Comparison of ENCODE assay signal across 30 cellular contexts in genomic region chr14:67260965-67261364, GRCh38.
"Had no signal": no experiment of that assay in that cellular context is flagged by ENCODE, and none has a peak within 500 bp of the region (broad histone marks: within the 10 kb centered on the region; RNA-seq: fewer than 3 reads in every experiment).

No MANE protein-coding gene starts in this region.

- FAIRE-seq: endothelial cell of umbilical vein, islet of Langerhans had no signal

- H3K27me3 ChIP-seq: esophagus muscularis mucosa, foreskin keratinocyte, gastroesophageal sphincter, heart right ventricle, left lung, ovary, sigmoid colon, testis, tibial artery had no signal

- H3K4me3 ChIP-seq: coronary artery, esophagus muscularis mucosa, gastroesophageal sphincter, heart right ventricle, left lung, ovary, psoas muscle, sigmoid colon, testis, tibial artery had no signal

- H3K36me3 Mint-ChIP-seq: stimulated activated effector memory CD8-positive, alpha-beta T cell treated with anti-CD3 and anti-CD28 coated beads, Interleukin-12 subunit alpha, Interleukin-12 subunit beta, amount 100 ng/mL, for 72 hours had no signal

- H3K9me3 Mint-ChIP-seq: naive thymus-derived CD4-positive, alpha-beta T cell; nephron progenitor cell; stimulated activated effector memory CD8-positive, alpha-beta T cell treated with anti-CD3 and anti-CD28 coated beads, Interleukin-12 subunit alpha, Interleukin-12 subunit beta, amount 100 ng/mL, for 72 hours; type B pancreatic cell had no signal

- DNase-seq: dermis blood vessel endothelial cell; effector memory CD4-positive, alpha-beta T cell; foreskin keratinocyte; heart right ventricle; hippocampal formation; left cardiac atrium; left lung; mesenchymal stem cell; midbrain; naive thymus-derived CD4-positive, alpha-beta T cell; nephron progenitor cell; nucleus accumbens; ovary; posterior cingulate gyrus; psoas muscle; right cardiac atrium; sigmoid colon; stimulated activated CD4-positive, alpha-beta T cell treated with anti-CD3 and anti-CD28 coated beads, Interleukin-2, amount 100 ng/mL, for 24 hours; stimulated activated CD4-positive, alpha-beta T cell treated with anti-CD3 and anti-CD28 coated beads, Interleukin-4, amount 100 ng/mL, for 24 hours; stimulated activated naive CD8-positive, alpha-beta T cell treated with anti-CD3 and anti-CD28 coated beads, Interleukin-15, Interleukin-2, amounts not matched to agents 100 U/mL and 50 U/mL, for 24 hours; substantia nigra; testis; tibial artery had no signal

- H3K4me1 ChIP-seq: foreskin keratinocyte had no signal

- H3K9me3 ChIP-seq: esophagus muscularis mucosa, gastroesophageal sphincter, heart right ventricle, left lung, ovary, psoas muscle, sigmoid colon, testis, tibial artery had no signal

- H3K4me1 Mint-ChIP-seq: nephron progenitor cell; stimulated activated effector memory CD8-positive, alpha-beta T cell treated with anti-CD3 and anti-CD28 coated beads, Interleukin-12 subunit alpha, Interleukin-12 subunit beta, amount 100 ng/mL, for 72 hours had no signal

- H3K27ac ChIP-seq: coronary artery, esophagus muscularis mucosa, foreskin keratinocyte, heart right ventricle, left lung, ovary, psoas muscle, sigmoid colon, testis, tibial artery had no signal

- H3K27me3 Mint-ChIP-seq: naive thymus-derived CD4-positive, alpha-beta T cell; type B pancreatic cell had no signal

- H3K36me3 ChIP-seq: gastroesophageal sphincter, heart right ventricle, left lung, ovary, sigmoid colon, tibial artery had no signal

- H3K27ac Mint-ChIP-seq: nephron progenitor cell; stimulated activated effector memory CD8-positive, alpha-beta T cell treated with anti-CD3 and anti-CD28 coated beads, Interleukin-12 subunit alpha, Interleukin-12 subunit beta, amount 100 ng/mL, for 72 hours; type B pancreatic cell had no signal

- ATAC-seq: foreskin keratinocyte; gastroesophageal sphincter; heart right ventricle; left cardiac atrium; left lung; naive thymus-derived CD4-positive, alpha-beta T cell; right cardiac atrium; stimulated activated effector memory CD8-positive, alpha-beta T cell treated with anti-CD3 and anti-CD28 coated beads, Interleukin-12 subunit alpha, Interleukin-12 subunit beta, amount 100 ng/mL, for 72 hours; stimulated activated naive CD8-positive, alpha-beta T cell treated with anti-CD3 and anti-CD28 coated beads, Interleukin-15, Interleukin-2, amounts not matched to agents 100 U/mL and 50 U/mL, for 24 hours had no signal

- H3K4me3 Mint-ChIP-seq: naive thymus-derived CD4-positive, alpha-beta T cell; nephron progenitor cell; stimulated activated effector memory CD8-positive, alpha-beta T cell treated with anti-CD3 and anti-CD28 coated beads, Interleukin-12 subunit alpha, Interleukin-12 subunit beta, amount 100 ng/mL, for 72 hours; type B pancreatic cell had no signal
